Comparison of ENCODE assay signal across 8 cellular contexts in the genomic region with DNA sequence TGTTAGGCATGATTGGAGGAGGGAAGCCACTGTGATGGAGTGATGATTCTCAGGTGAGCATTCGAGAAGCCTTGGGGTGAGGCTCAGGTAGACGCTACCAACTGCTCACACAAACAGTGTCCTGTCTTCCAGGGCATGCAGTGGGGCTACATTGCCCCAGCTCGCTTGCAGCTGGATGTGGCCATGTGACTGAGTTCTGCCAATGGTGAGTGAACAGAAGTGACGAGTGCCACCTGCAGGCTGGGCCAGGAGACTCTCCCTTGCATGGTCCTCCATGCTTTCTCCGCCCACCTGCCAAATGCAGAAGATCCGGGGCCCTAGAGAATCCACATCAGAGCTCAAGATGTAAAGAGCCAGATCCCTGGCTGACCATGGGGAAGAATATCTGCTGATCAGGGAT.
A peak's percentile ranks its signal among the peaks of the same experiment; 100 is the strongest.
DNase-seq lines count a peak whose midpoint lies in the region; ATAC-seq and TF ChIP-seq lines count a peak whose summit lies in the region.

No MANE protein-coding gene starts in this region.

- no peak overlapping the region for H3K27ac ChIP-seq in C4-2B

- H3K27me3 ChIP-seq in HAP-1 (ENCODE audit: low read depth): no peaks in the 10 kb centered on the region

- H3K36me3 Mint-ChIP-seq in T-cell: no peaks in the 10 kb centered on the region
- no peaks in the 10 kb centered on the region for H3K36me3 Mint-ChIP-seq in activated T-helper 1 cell treated with anti-CD3 and anti-CD28 coated beads, Interleukin-12 subunit alpha, Interleukin-12 subunit beta, Interleukin-2, Interleukin-4 antibody, amounts not matched to agents 30 ng/mL and 10 ng/mL and 1 ng/mL, durations not matched to agents 14 hours and 24 hours and 36 hours (ENCODE audit: low read depth)

- H3K27me3 Mint-ChIP-seq in T-cell: peaks cover 0 to 3% of the 10 kb centered on the region in 2 donors
- H3K27me3 Mint-ChIP-seq in activated T-helper 1 cell treated with anti-CD3 and anti-CD28 coated beads, Interleukin-12 subunit alpha, Interleukin-12 subunit beta, Interleukin-2, Interleukin-4 antibody, amounts not matched to agents 30 ng/mL and 10 ng/mL and 1 ng/mL, durations not matched to agents 14 hours and 24 hours and 36 hours (ENCODE audit: insufficient read depth): peaks cover 2% of the 10 kb centered on the region

- H3K4me3 ChIP-seq in HAP-1: no peak overlapping the region

- no peaks in the 10 kb centered on the region for H3K9me3 ChIP-seq in HAP-1

- H3K4me1 Mint-ChIP-seq in T-cell: no peaks in the 10 kb centered on the region
- H3K4me1 Mint-ChIP-seq in activated T-helper 1 cell treated with anti-CD3 and anti-CD28 coated beads, Interleukin-12 subunit alpha, Interleukin-12 subunit beta, Interleukin-2, Interleukin-4 antibody, amounts not matched to agents 30 ng/mL and 10 ng/mL and 1 ng/mL, durations not matched to agents 14 hours and 24 hours and 36 hours (ENCODE audit: low read depth): no peaks in the 10 kb centered on the region

- H3K27ac Mint-ChIP-seq in T-cell: no peak overlapping the region
- H3K27ac Mint-ChIP-seq in activated T-helper 1 cell treated with anti-CD3 and anti-CD28 coated beads, Interleukin-12 subunit alpha, Interleukin-12 subunit beta, Interleukin-2, Interleukin-4 antibody, amounts not matched to agents 30 ng/mL and 10 ng/mL and 1 ng/mL, durations not matched to agents 14 hours and 24 hours and 36 hours: no peak overlapping the region

- POLR2A ChIA-PET in T-cell (lab: Charles Lee): no interaction called here

- in situ Hi-C loops in HAP-1 (cut with MboI; ENCODE audit: low sequenced_read_pairs): no loop called here

- peak; percentile 45 to 82 for DNase-seq in HAP-1 (ENCODE audit: low spot score in 2 of 2)
- peak in 12 of 34 experiments; percentile 6 to 38 (median 16) for DNase-seq in T-cell
- peak; percentile 30 for DNase-seq in iPS DF 4.7 (ENCODE audit: extremely low read depth, low spot score)
- no peak for DNase-seq in NCI-H510A (lab: John Stamatoyannopoulos, UW)
- DNase-seq in activated T-helper 1 cell treated with anti-CD3 and anti-CD28 coated beads, Interleukin-12 subunit alpha, Interleukin-12 subunit beta, Interleukin-2, Interleukin-4 antibody, amounts not matched to agents 30 ng/mL and 10 ng/mL and 1 ng/mL, durations not matched to agents 14 hours and 24 hours and 36 hours (ENCODE audit: low spot score): no peak
- no peak for DNase-seq in Ammon's horn (ENCODE audit: low spot score)

- TF ChIP-seq CTCF in C4-2B (conservative IDR thresholded peaks at IDR 0.05): peak; percentile 48

- no peak overlapping the region for H3K4me3 Mint-ChIP-seq in T-cell
- no peak overlapping the region for H3K4me3 Mint-ChIP-seq in activated T-helper 1 cell treated with anti-CD3 and anti-CD28 coated beads, Interleukin-12 subunit alpha, Interleukin-12 subunit beta, Interleukin-2, Interleukin-4 antibody, amounts not matched to agents 30 ng/mL and 10 ng/mL and 1 ng/mL, durations not matched to agents 14 hours and 24 hours and 36 hours

- H3K9me3 Mint-ChIP-seq in T-cell: no peaks in the 10 kb centered on the region
- H3K9me3 Mint-ChIP-seq in activated T-helper 1 cell treated with anti-CD3 and anti-CD28 coated beads, Interleukin-12 subunit alpha, Interleukin-12 subunit beta, Interleukin-2, Interleukin-4 antibody, amounts not matched to agents 30 ng/mL and 10 ng/mL and 1 ng/mL, durations not matched to agents 14 hours and 24 hours and 36 hours: no peaks in the 10 kb centered on the region

- no peaks in the 10 kb centered on the region for H3K36me3 ChIP-seq in HAP-1 (replicated peaks)

- intact Hi-C loops in activated T-helper 1 cell treated with anti-CD3 and anti-CD28 coated beads, Interleukin-12 subunit alpha, Interleukin-12 subunit beta, Interleukin-2, Interleukin-4 antibody, amounts not matched to agents 30 ng/mL and 10 ng/mL and 1 ng/mL, durations not matched to agents 14 hours and 24 hours and 36 hours (cut with micrococcal nuclease): no loop called here

- ATAC-seq in T-cell (replicated peaks in 1 of 4) (peak; percentile 36 to 44 (median 44)), HG02642 (IDR thresholded peaks at IDR 0.05; ENCODE audit: poor library complexity, unreplicated experiment) (no peak)

- H3K4me1 ChIP-seq in HAP-1: no peaks in the 10 kb centered on the region

- CTCF ChIA-PET in T-cell (lab: Charles Lee): interaction anchor here in 1 of 2 donors (0.6 kb wide), 1 partner anchor 12 kb away, joined by 3 read pairs; no protein-coding TSS in a partner anchor

Comparison
In these comparisons a context has a peak if more than half of its experiments do, and no peak if none do; other contexts are left out.
1. DNase-seq: peak in HAP-1 (2 of 2) and iPS DF 4.7 (single experiment); none in NCI-H510A (single experiment), activated T-helper 1 cell treated with anti-CD3 and anti-CD28 coated beads, Interleukin-12 subunit alpha, Interleukin-12 subunit beta, Interleukin-2, Interleukin-4 antibody, amounts not matched to agents 30 ng/mL and 10 ng/mL and 1 ng/mL, durations not matched to agents 14 hours and 24 hours and 36 hours (single experiment) and Ammon's horn (single experiment).